ENCODE assay signal across 8 cellular contexts in the genomic region with DNA sequence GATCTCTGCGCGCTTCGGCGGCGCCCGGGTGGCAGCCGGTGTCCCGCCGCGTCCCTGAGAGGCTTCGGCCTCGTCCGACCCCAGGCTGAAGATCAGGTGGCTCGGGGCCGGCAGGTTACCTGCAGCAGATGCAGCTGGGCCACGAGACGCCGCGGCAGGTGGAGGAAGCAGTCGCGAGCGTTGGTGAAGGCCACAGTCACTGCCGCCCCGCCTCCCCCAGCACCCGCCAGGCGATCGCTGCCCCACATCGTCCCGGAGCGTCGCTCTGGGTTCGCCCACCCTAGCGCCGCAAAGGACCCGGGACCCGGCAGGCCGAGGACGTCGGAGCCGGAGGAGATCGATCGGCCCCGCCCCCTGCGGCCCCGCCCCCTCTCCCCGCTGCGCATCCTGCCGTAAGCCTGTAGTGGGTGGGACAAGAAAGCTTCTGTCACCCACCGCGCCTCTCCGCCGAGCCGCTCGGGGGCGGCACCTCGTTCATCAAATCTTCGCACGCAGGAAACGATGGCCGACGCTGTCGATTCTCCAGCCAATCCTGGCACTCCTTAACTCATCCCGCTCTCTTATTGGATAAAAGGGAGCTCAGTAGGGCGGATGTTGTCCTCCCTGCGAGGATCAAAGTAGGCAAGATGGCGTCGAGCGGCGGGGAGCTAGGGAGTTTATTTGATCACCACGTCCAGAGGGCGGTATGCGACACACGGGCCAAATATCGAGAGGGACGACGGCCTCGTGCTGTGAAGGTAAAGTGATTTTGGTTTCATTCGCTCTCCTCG. TPM values are rescaled to one million over a fixed set of nuclear protein-coding genes. Genes with fewer than 3 reads are reported as not detected.
A peak's percentile ranks its signal among the peaks of the same experiment; 100 is the strongest.
DNase-seq lines count a peak whose midpoint lies in the region; ATAC-seq and TF ChIP-seq lines count a peak whose summit lies in the region.

PEX1 (minus strand) TSS at position 333 of the 770 bp plus-strand sequence; CDS start at position 248, 85 bp downstream.
RBM48 (plus strand) TSS at position 608 of the 770 bp plus-strand sequence; CDS start at position 627, 19 bp downstream.

- peaks cover 16% of the 10 kb centered on the region for H3K4me1 ChIP-seq in mononuclear cell (ENCODE audit: insufficient read depth, low read length)

- peak; percentile 95 for ATAC-seq in GM21576 (IDR thresholded peaks at IDR 0.05; ENCODE audit: unreplicated experiment)

- peak; percentile 38 for TF ChIP-seq CTCF in epithelial cell of esophagus (IDR thresholded peaks at IDR 0.05; ENCODE audit: insufficient read depth, low read depth, low read length, missing control alignments)

- peak within 1 kb of the TSS; percentile 100 for H3K4me3 ChIP-seq in epithelial cell of esophagus (ENCODE audit: low read length)
- peak within 1 kb of the TSS; percentile 80 for H3K4me3 ChIP-seq in mononuclear cell (ENCODE audit: low read length)

- DNase-seq in DMS53 (lab: John Stamatoyannopoulos, UW) (peak; percentile 100), OCI-M2 (lab: John Stamatoyannopoulos, UW; ENCODE audit: unreplicated experiment) (peak; percentile 86), activated T-cell treated with anti-CD3 and anti-CD28 coated beads for 4 hours (peak; percentile 89), epithelial cell of esophagus (ENCODE audit: low read depth) (peak; percentile 100)
- peak; percentile 84 to 90 for DNase-seq in stimulated activated CD8-positive, alpha-beta memory T cell treated with anti-CD3 and anti-CD28 coated beads, Interleukin-4, amount 100 ng/mL, for 1 hour (ENCODE audit: low read depth in 2 of 2, low spot score in 1 of 2)

- no peaks in the 10 kb centered on the region for H3K9me3 ChIP-seq in mononuclear cell (ENCODE audit: low read depth, low read length)

- no peaks in the 10 kb centered on the region for H3K27me3 ChIP-seq in mononuclear cell (ENCODE audit: insufficient read depth, low read length)

- no peak for TF ChIP-seq EP300 in Ishikawa (IDR thresholded peaks at IDR 0.05; ENCODE audit: borderline replicate concordance)

- no peak for TF ChIP-seq RAD21 in Ishikawa (IDR thresholded peaks at IDR 0.05; ENCODE audit: low read depth)

TF ChIP-seq in Ishikawa, 13 proteins besides CTCF, POLR2A, EP300 and RAD21:
- TF ChIP-seq, protein P1, sequence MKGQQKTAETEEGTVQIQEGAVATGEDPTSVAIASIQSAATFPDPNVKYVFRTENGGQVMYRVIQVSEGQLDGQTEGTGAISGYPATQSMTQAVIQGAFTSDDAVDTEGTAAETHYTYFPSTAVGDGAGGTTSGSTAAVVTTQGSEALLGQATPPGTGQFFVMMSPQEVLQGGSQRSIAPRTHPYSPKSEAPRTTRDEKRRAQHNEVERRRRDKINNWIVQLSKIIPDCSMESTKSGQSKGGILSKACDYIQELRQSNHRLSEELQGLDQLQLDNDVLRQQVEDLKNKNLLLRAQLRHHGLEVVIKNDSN (IDR thresholded peaks at IDR 0.05): peak; percentile 49
- TF ChIP-seq CEBPB (IDR thresholded peaks at IDR 0.05) (no peak), NFIC (IDR thresholded peaks at IDR 0.05) (no peak), ZBTB7A (IDR thresholded peaks at IDR 0.05; ENCODE audit: low read depth) (0 out of 2 replicates have a peak, but pooled peaks have one; percentile 41), TAF1 (IDR thresholded peaks at IDR 0.05; ENCODE audit: low read depth) (peak; percentile 66), YY1 (IDR thresholded peaks at IDR 0.05; ENCODE audit: low read depth) (peak; percentile 99), TEAD4 (IDR thresholded peaks at IDR 0.05) (0 out of 2 replicates have a peak, but pooled peaks have one; percentile 20), TCF12 (IDR thresholded peaks at IDR 0.05; ENCODE audit: low read depth) (peak; percentile 84), CREB1 (IDR thresholded peaks at IDR 0.05; ENCODE audit: low read depth) (peak; percentile 74), EGR1 (IDR thresholded peaks at IDR 0.05) (peak; percentile 50; the same call in 1 of the 2 replicates), FOXM1 (IDR thresholded peaks at IDR 0.05; ENCODE audit: borderline replicate concordance, low read depth) (0 out of 2 replicates have a peak, but pooled peaks have one; percentile 42)
- TF ChIP-seq, protein P2, sequence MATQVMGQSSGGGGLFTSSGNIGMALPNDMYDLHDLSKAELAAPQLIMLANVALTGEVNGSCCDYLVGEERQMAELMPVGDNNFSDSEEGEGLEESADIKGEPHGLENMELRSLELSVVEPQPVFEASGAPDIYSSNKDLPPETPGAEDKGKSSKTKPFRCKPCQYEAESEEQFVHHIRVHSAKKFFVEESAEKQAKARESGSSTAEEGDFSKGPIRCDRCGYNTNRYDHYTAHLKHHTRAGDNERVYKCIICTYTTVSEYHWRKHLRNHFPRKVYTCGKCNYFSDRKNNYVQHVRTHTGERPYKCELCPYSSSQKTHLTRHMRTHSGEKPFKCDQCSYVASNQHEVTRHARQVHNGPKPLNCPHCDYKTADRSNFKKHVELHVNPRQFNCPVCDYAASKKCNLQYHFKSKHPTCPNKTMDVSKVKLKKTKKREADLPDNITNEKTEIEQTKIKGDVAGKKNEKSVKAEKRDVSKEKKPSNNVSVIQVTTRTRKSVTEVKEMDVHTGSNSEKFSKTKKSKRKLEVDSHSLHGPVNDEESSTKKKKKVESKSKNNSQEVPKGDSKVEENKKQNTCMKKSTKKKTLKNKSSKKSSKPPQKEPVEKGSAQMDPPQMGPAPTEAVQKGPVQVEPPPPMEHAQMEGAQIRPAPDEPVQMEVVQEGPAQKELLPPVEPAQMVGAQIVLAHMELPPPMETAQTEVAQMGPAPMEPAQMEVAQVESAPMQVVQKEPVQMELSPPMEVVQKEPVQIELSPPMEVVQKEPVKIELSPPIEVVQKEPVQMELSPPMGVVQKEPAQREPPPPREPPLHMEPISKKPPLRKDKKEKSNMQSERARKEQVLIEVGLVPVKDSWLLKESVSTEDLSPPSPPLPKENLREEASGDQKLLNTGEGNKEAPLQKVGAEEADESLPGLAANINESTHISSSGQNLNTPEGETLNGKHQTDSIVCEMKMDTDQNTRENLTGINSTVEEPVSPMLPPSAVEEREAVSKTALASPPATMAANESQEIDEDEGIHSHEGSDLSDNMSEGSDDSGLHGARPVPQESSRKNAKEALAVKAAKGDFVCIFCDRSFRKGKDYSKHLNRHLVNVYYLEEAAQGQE (IDR thresholded peaks at IDR 0.05; ENCODE audit: low read depth): 0 out of 2 replicates have a peak, but pooled peaks have one; percentile 13
- TF ChIP-seq, protein P3, sequence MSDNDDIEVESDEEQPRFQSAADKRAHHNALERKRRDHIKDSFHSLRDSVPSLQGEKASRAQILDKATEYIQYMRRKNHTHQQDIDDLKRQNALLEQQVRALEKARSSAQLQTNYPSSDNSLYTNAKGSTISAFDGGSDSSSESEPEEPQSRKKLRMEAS (IDR thresholded peaks at IDR 0.05): no peak; the same call in none of the 2 replicates
TF ChIP-seq in Ishikawa: peak in this region for 10.

RNA-seq across cellular contexts. Expression of gene PEX1, which starts in this region (rescaled TPM):
- 31.6 TPM for total RNA-seq in mononuclear cell

RNA-seq across cellular contexts. Expression of gene RBM48, which starts in this region (rescaled TPM):
- 36.3 TPM for total RNA-seq in mononuclear cell

Comparison
In these comparisons a context has a peak if more than half of its experiments do, and no peak if none do; other contexts are left out.
1. Peak in every context shown above with its lines: DNase-seq, ATAC-seq and H3K4me3 ChIP-seq.